15 cellular contexts compared by ENCODE assay signal in genomic region chr11:27385245-27385644, GRCh38. TPM values are rescaled to one million over a fixed set of nuclear protein-coding genes. Genes with fewer than 3 reads are reported as not detected.
DNase-seq lines count a peak whose midpoint lies in the region; ATAC-seq, FAIRE-seq and TF ChIP-seq lines count a peak whose summit lies in the region.
"Had no signal": no experiment of that assay in that cellular context is flagged by ENCODE, and none has a peak within 500 bp of the region (broad histone marks: within the 10 kb centered on the region; RNA-seq: fewer than 3 reads in every experiment).

No MANE protein-coding gene starts in this region.

- FAIRE-seq in A204.1 (lab: Jason Lieb, UNC): peak; percentile 93

- H3K9me3 ChIP-seq in right cardiac atrium (ENCODE audit: control insufficient read depth, low read length): no peaks in the 10 kb centered on the region

- DNase-seq in HFFc6 (peak; percentile 74), astrocyte of the spinal cord (ENCODE audit: low read depth, low spot score) (peak; percentile 85), right cardiac atrium (peak in 2 of 3 donors; percentile 44 to 70), G401 (ENCODE audit: low spot score) (no peak), DMS153 (lab: John Stamatoyannopoulos, UW) (no peak), middle frontal gyrus (ENCODE audit: extremely low spot score, low spot score) (no peak)
- DNase-seq: activated CD4-positive, alpha-beta T cell treated with anti-CD3 and anti-CD28 coated beads, Interleukin-2, amount 50 U/mL, for 48 hours; KBM-7; NCI-H526 treated with DMSO at 0.1 percent for 48 hours had no signal

- intact Hi-C loops in right cardiac atrium (cut with DNase I): no loop called here

- no peaks in the 10 kb centered on the region for H3K27me3 ChIP-seq in right cardiac atrium (ENCODE audit: control insufficient read depth, insufficient read depth)

- 44% methylated on average over 5 of the region's 5 CpGs for WGBS in right cardiac atrium

- TF ChIP-seq CTCF in HFFc6 (IDR thresholded peaks at IDR 0.05): no peak
- no peak for TF ChIP-seq CTCF in astrocyte of the spinal cord (IDR thresholded peaks at IDR 0.05; ENCODE audit: low read depth, low read length)

- in situ Hi-C loops in astrocyte of the spinal cord (cut with HindIII; ENCODE audit: low sequenced_read_pairs): no loop called here
- in situ Hi-C loops in G401 (cut with HindIII; ENCODE audit: low sequenced_read_pairs): no loop called here

- H3K27ac Mint-ChIP-seq in HFFc6: peak overlapping the region; percentile 89
- H3K27ac Mint-ChIP-seq: activated naive CD4-positive, alpha-beta T cell treated with anti-CD3 and anti-CD28 coated beads, Interleukin-2, amount 50 U/mL, for 72 hours had no signal

- peak overlapping the region; percentile 83 for H3K4me3 Mint-ChIP-seq in HFFc6
- H3K4me3 Mint-ChIP-seq: mesothelial cell of epicardium had no signal

- H3K4me1 ChIP-seq in right cardiac atrium (ENCODE audit: control insufficient read depth, insufficient read depth, low read length): no peaks in the 10 kb centered on the region

- peaks cover 2% of the 10 kb centered on the region; the same call in 1 of the 2 replicates for H3K27me3 Mint-ChIP-seq in HFFc6 (ENCODE audit: insufficient read depth)

- H3K4me3 ChIP-seq in astrocyte of the spinal cord (ENCODE audit: low read depth, low read length) (no peak overlapping the region), right cardiac atrium (ENCODE audit: low read length) (no peak overlapping the region)
- H3K4me3 ChIP-seq: skin epidermis had no signal

- peak; percentile 48 to 67 for ATAC-seq in right cardiac atrium
- ATAC-seq in GM18873 (IDR thresholded peaks at IDR 0.05; ENCODE audit: low FRiP score, unreplicated experiment): no peak
- ATAC-seq: activated naive CD4-positive, alpha-beta T cell treated with anti-CD3 and anti-CD28 coated beads, Interleukin-2, amount 50 U/mL, for 72 hours; esophagus mucosa had no signal

- H3K9me3 Mint-ChIP-seq in HFFc6: no peaks in the 10 kb centered on the region
- H3K9me3 Mint-ChIP-seq: activated naive CD4-positive, alpha-beta T cell treated with anti-CD3 and anti-CD28 coated beads, Interleukin-2, amount 50 U/mL, for 72 hours; mesothelial cell of epicardium had no signal

- H3K27ac ChIP-seq in right cardiac atrium (ENCODE audit: low read length): no peak overlapping the region

- 0 out of 2 replicates have a peak, but pooled peaks cover 7% of the 10 kb centered on the region for H3K36me3 Mint-ChIP-seq in HFFc6 (ENCODE audit: low read depth)
- H3K36me3 Mint-ChIP-seq: activated naive CD4-positive, alpha-beta T cell treated with anti-CD3 and anti-CD28 coated beads, Interleukin-2, amount 50 U/mL, for 72 hours had no signal

- H3K4me1 Mint-ChIP-seq in HFFc6 (ENCODE audit: low read depth): peaks cover 69% of the 10 kb centered on the region

RNA-seq across cellular contexts. Expression of gene CCDC34, which starts 22.2 kb away (rescaled TPM):
- 10 to 100 TPM in 5 of 6 experiments, 1 to 10 TPM in 1; 7.9 to 18.7 (median 13.9) TPM for total RNA-seq in HFFc6 (2021; fragmentation: NEBNext Ultra II Directional; extraction: Animal tissue kit (Norgen Biotek cat#: 25700))
- 1 to 10 TPM; 3.3 to 4.4 (median 4.1) TPM for total RNA-seq in right cardiac atrium
- 2.1 TPM for polyA plus RNA-seq in right cardiac atrium
- total RNA-seq in G401 (2014; rRNA removed; shearing (Covaris generic)): 6.0 and 8.2 TPM in 2 replicates

Comparison
In these comparisons a context has a peak if more than half of its experiments do, and no peak if none do; other contexts are left out.
1. DNase-seq: peak in HFFc6 (single experiment), astrocyte of the spinal cord (single experiment) and right cardiac atrium (2 of 3); none in G401 (single experiment), DMS153 (single experiment) and middle frontal gyrus (single experiment).